In genomic region chr2:144515694-144516416, GRCh38 we compare ENCODE assay signal across 8 cellular contexts. TPM values are rescaled to one million over a fixed set of nuclear protein-coding genes. Genes with fewer than 3 reads are reported as not detected.
A peak's percentile ranks its signal among the peaks of the same experiment; 100 is the strongest.
DNase-seq lines count a peak whose midpoint lies in the region; ATAC-seq, FAIRE-seq and TF ChIP-seq lines count a peak whose summit lies in the region.

No MANE protein-coding gene starts in this region.

- H3K4ac ChIP-seq in trophoblast cell (ENCODE audit: low read depth, low read length) = peak overlapping the region; percentile 50

- H3K9me3 Mint-ChIP-seq in activated T-helper 1 cell treated with anti-CD3 and anti-CD28 coated beads, Interleukin-12 subunit alpha, Interleukin-12 subunit beta, Interleukin-2, Interleukin-4 antibody, amounts not matched to agents 30 ng/mL and 10 ng/mL and 1 ng/mL, durations not matched to agents 14 hours and 24 hours and 36 hours = no peaks in the 10 kb centered on the region

- H3K4me1 Mint-ChIP-seq in activated T-helper 1 cell treated with anti-CD3 and anti-CD28 coated beads, Interleukin-12 subunit alpha, Interleukin-12 subunit beta, Interleukin-2, Interleukin-4 antibody, amounts not matched to agents 30 ng/mL and 10 ng/mL and 1 ng/mL, durations not matched to agents 14 hours and 24 hours and 36 hours (ENCODE audit: low read depth) = peaks cover 30% of the 10 kb centered on the region

- H2BK5ac ChIP-seq in trophoblast cell (ENCODE audit: low read depth, low read length, poor library complexity) = no peak overlapping the region

- H3K4me2 ChIP-seq in Loucy (ENCODE audit: low read depth, low read length, poor library complexity, severe bottlenecking) (peak overlapping the region; percentile 59), trophoblast cell (ENCODE audit: low read length) (peak overlapping the region; percentile 87)

- peak overlapping the region; percentile 88 for H4K8ac ChIP-seq in trophoblast cell (ENCODE audit: low read depth, low read length)

- no peak for TF ChIP-seq CTCF in Loucy (conservative IDR thresholded peaks at IDR 0.05; ENCODE audit: low read length)

- H3K4me3 Mint-ChIP-seq in activated T-helper 1 cell treated with anti-CD3 and anti-CD28 coated beads, Interleukin-12 subunit alpha, Interleukin-12 subunit beta, Interleukin-2, Interleukin-4 antibody, amounts not matched to agents 30 ng/mL and 10 ng/mL and 1 ng/mL, durations not matched to agents 14 hours and 24 hours and 36 hours = peak overlapping the region; percentile 90

- H3K79me2 ChIP-seq in Loucy (ENCODE audit: insufficient read depth, low read length) (peaks cover 86% of the 10 kb centered on the region), trophoblast cell (ENCODE audit: control insufficient read depth, insufficient read depth, low read length, poor library complexity) (peaks cover 2% of the 10 kb centered on the region)

- H2AK5ac ChIP-seq in trophoblast cell (ENCODE audit: low read length) = no peak overlapping the region

- H3K9ac ChIP-seq in Loucy (ENCODE audit: low read depth, low read length, poor library complexity, severe bottlenecking) = peak overlapping the region; percentile 79
- H3K9ac ChIP-seq in trophoblast cell (ENCODE audit: low read length) = peak overlapping the region; percentile 74

- DNase-seq in CD1c-positive myeloid dendritic cell (ENCODE audit: extremely low spot score) (peak; percentile 52), Right ventricle myocardium superior (peak; percentile 69), trophoblast cell (no peak), HTR-8/SVneo (ENCODE audit: insufficient read length, low spot score) (no peak)
- DNase-seq in activated T-helper 1 cell treated with anti-CD3 and anti-CD28 coated beads, Interleukin-12 subunit alpha, Interleukin-12 subunit beta, Interleukin-2, Interleukin-4 antibody, amounts not matched to agents 30 ng/mL and 10 ng/mL and 1 ng/mL, durations not matched to agents 14 hours and 24 hours and 36 hours (ENCODE audit: low spot score) = no peak

- H3K79me1 ChIP-seq in trophoblast cell (ENCODE audit: low read length) = peaks cover 10% of the 10 kb centered on the region

- no peaks in the 10 kb centered on the region for H3K36me3 ChIP-seq in Loucy (ENCODE audit: insufficient read depth, low read length)
- no peaks in the 10 kb centered on the region for H3K36me3 ChIP-seq in trophoblast cell (ENCODE audit: control insufficient read depth in 1 of 2, insufficient read depth in 2 of 2, low read length in 2 of 2)

- peak overlapping the region; percentile 69 for H3K14ac ChIP-seq in trophoblast cell (ENCODE audit: low read length)

- H3K27me3 Mint-ChIP-seq in activated T-helper 1 cell treated with anti-CD3 and anti-CD28 coated beads, Interleukin-12 subunit alpha, Interleukin-12 subunit beta, Interleukin-2, Interleukin-4 antibody, amounts not matched to agents 30 ng/mL and 10 ng/mL and 1 ng/mL, durations not matched to agents 14 hours and 24 hours and 36 hours (ENCODE audit: insufficient read depth) = peaks cover 37% of the 10 kb centered on the region

- H4K12ac ChIP-seq in trophoblast cell (ENCODE audit: low read depth, low read length) = peak overlapping the region; percentile 50

- peak; percentile 30 for ATAC-seq in Right ventricle myocardium superior (ENCODE audit: poor library complexity)
- no peak for ATAC-seq in HG03378 (IDR thresholded peaks at IDR 0.05; ENCODE audit: unreplicated experiment)
- no peak for ATAC-seq in GM18502 (IDR thresholded peaks at IDR 0.05; ENCODE audit: poor library complexity, unreplicated experiment)

- H3K18ac ChIP-seq in trophoblast cell (ENCODE audit: low read length) = no peak overlapping the region

- peaks cover 31% of the 10 kb centered on the region for H4K20me1 ChIP-seq in Loucy (ENCODE audit: insufficient read depth, low read length, poor library complexity, severe bottlenecking)

- peak overlapping the region; percentile 80 for H3K27ac Mint-ChIP-seq in activated T-helper 1 cell treated with anti-CD3 and anti-CD28 coated beads, Interleukin-12 subunit alpha, Interleukin-12 subunit beta, Interleukin-2, Interleukin-4 antibody, amounts not matched to agents 30 ng/mL and 10 ng/mL and 1 ng/mL, durations not matched to agents 14 hours and 24 hours and 36 hours

- H2AFZ ChIP-seq in Loucy (ENCODE audit: low read length) = peak overlapping the region; percentile 35; the same call in 1 of the 2 replicates
- H2AFZ ChIP-seq in trophoblast cell (ENCODE audit: insufficient read depth, low read length, poor library complexity) = no peak overlapping the region

- H3K27me3 ChIP-seq in Loucy (ENCODE audit: insufficient read depth, low read length, poor library complexity, severe bottlenecking) (no peaks in the 10 kb centered on the region), trophoblast cell (ENCODE audit: insufficient read depth, low read length) (peaks cover 56% of the 10 kb centered on the region)

- H3K4me1 ChIP-seq in Loucy (ENCODE audit: insufficient read depth, low read length, poor library complexity, severe bottlenecking) = peaks cover 14% of the 10 kb centered on the region
- peaks cover 3 to 13% of the 10 kb centered on the region in 2 experiments for H3K4me1 ChIP-seq in trophoblast cell (ENCODE audit: control insufficient read depth in 1 of 2, insufficient read depth in 2 of 2, low read length in 2 of 2)

- H3K9me2 ChIP-seq in Loucy (replicated peaks; ENCODE audit: low read depth, low read length) = no peaks in the 10 kb centered on the region

- H3F3A ChIP-seq in Loucy (ENCODE audit: low read depth) = 0 out of 2 replicates have a peak, but pooled peaks cover 3% of the 10 kb centered on the region

- peaks cover 2% of the 10 kb centered on the region for H3K36me3 Mint-ChIP-seq in activated T-helper 1 cell treated with anti-CD3 and anti-CD28 coated beads, Interleukin-12 subunit alpha, Interleukin-12 subunit beta, Interleukin-2, Interleukin-4 antibody, amounts not matched to agents 30 ng/mL and 10 ng/mL and 1 ng/mL, durations not matched to agents 14 hours and 24 hours and 36 hours (ENCODE audit: low read depth)

- H3K27ac ChIP-seq in trophoblast cell (ENCODE audit: low read depth, low read length) = no peak overlapping the region

- WGBS in trophoblast cell (ENCODE audit: extremely low coverage, insufficient coverage, insufficient read length) = no CpG with 5 or more reads among the region's 50 CpGs

- H4K91ac ChIP-seq in trophoblast cell (ENCODE audit: low read depth, low read length) = peak overlapping the region; percentile 22

- no peak overlapping the region for H2BK12ac ChIP-seq in trophoblast cell (ENCODE audit: low read length)

- H3K4me3 ChIP-seq in Loucy (ENCODE audit: low read length, poor library complexity, severe bottlenecking) (peak overlapping the region; percentile 72), trophoblast cell (ENCODE audit: low read depth, low read length) (peak overlapping the region; percentile 77)

- no peak overlapping the region for H3K23ac ChIP-seq in trophoblast cell (ENCODE audit: low read length)

- peak overlapping the region; percentile 68 for H2BK120ac ChIP-seq in trophoblast cell (ENCODE audit: insufficient read depth, low read length, poor library complexity)

- no peak for FAIRE-seq in HTR-8/SVneo (lab: Jason Lieb, UNC)

- H3K9me3 ChIP-seq in Loucy (ENCODE audit: insufficient read depth, low read depth, low read length) (no peaks in the 10 kb centered on the region), trophoblast cell (ENCODE audit: insufficient read depth, low read depth, low read length) (no peaks in the 10 kb centered on the region)

- intact Hi-C loops in activated T-helper 1 cell treated with anti-CD3 and anti-CD28 coated beads, Interleukin-12 subunit alpha, Interleukin-12 subunit beta, Interleukin-2, Interleukin-4 antibody, amounts not matched to agents 30 ng/mL and 10 ng/mL and 1 ng/mL, durations not matched to agents 14 hours and 24 hours and 36 hours (cut with micrococcal nuclease) = loop anchor here (1.0 to 5.0 kb wide), 11 partner anchors 11 to 1254 kb away; no protein-coding TSS in a partner anchor
- intact Hi-C loops in Right ventricle myocardium superior (cut with DNase I) = loop anchor here (10.0 kb wide), 1 partner anchor 181 kb away; a partner anchor contains a TSS

RNA-seq across cellular contexts. Expression of gene ZEB2, which starts 4.1 kb away (rescaled TPM):
- 25.1 and 27.8 TPM in 2 replicates for total RNA-seq in activated T-helper 1 cell treated with anti-CD3 and anti-CD28 coated beads, Interleukin-12 subunit alpha, Interleukin-12 subunit beta, Interleukin-2, Interleukin-4 antibody, amounts not matched to agents 30 ng/mL and 10 ng/mL and 1 ng/mL, durations not matched to agents 14 hours and 24 hours and 36 hours
- 81.0 TPM for total RNA-seq in Right ventricle myocardium superior
- 4.0 and 4.4 TPM in 2 replicates for polyA plus RNA-seq in trophoblast cell (2013)

Comparison
In these comparisons a context has a peak if more than half of its experiments do, and no peak if none do; other contexts are left out.
1. DNase-seq: peak in CD1c-positive myeloid dendritic cell (single experiment) and Right ventricle myocardium superior (single experiment); none in activated T-helper 1 cell treated with anti-CD3 and anti-CD28 coated beads, Interleukin-12 subunit alpha, Interleukin-12 subunit beta, Interleukin-2, Interleukin-4 antibody, amounts not matched to agents 30 ng/mL and 10 ng/mL and 1 ng/mL, durations not matched to agents 14 hours and 24 hours and 36 hours (single experiment), trophoblast cell (0 of 2) and HTR-8/SVneo (single experiment).